11 cellular contexts compared by ENCODE assay signal in the genomic region with DNA sequence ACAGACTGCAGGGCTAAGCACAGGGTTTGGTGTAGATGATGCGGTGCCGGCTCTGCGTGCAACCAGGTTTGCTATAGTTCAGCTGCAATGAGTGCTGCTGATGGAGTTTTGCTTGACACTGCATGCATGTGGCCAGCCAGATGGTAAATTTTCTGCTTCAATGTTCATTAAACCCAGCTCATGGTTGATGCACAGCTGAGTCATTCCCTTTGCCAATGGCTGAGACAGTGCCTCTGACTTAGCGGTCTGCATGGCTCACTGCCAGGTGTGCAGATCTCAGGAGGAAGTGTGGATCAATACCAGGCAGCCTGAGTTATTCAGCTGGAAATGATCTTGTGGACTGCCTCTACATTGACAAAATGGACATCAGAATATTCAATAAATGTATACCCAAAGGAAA.
DNase-seq lines count a peak whose midpoint lies in the region; ATAC-seq, FAIRE-seq and TF ChIP-seq lines count a peak whose summit lies in the region.
"Had no signal": no experiment of that assay in that cellular context is flagged by ENCODE, and none has a peak within 500 bp of the region (broad histone marks: within the 10 kb centered on the region; RNA-seq: fewer than 3 reads in every experiment).

No MANE protein-coding gene starts in this region.

- H3K36me3 Mint-ChIP-seq in activated naive CD8-positive, alpha-beta T cell treated with anti-CD3 and anti-CD28 coated beads, Interleukin-2, amount 50 U/mL, for 24 hours (ENCODE audit: low read depth): no peaks in the 10 kb centered on the region

- H4K20me1 ChIP-seq in HepG2 (ENCODE audit: insufficient read depth, low read length): no peaks in the 10 kb centered on the region

- H3K4me3 ChIP-seq in HepG2 (replicated peaks in 1 of 3; ENCODE audit: insufficient read depth in 1 of 3, low read depth in 2 of 3, low read length in 3 of 3): no peak overlapping the region

- no peak overlapping the region for H3K4me2 ChIP-seq in HepG2 (ENCODE audit: low read depth, low read length)

- TF ChIP-seq CTCF in HepG2 (CRISPR knock-in tag; IDR thresholded peaks at IDR 0.05): no peak

- H3K4me1 Mint-ChIP-seq in activated naive CD8-positive, alpha-beta T cell treated with anti-CD3 and anti-CD28 coated beads, Interleukin-2, amount 50 U/mL, for 24 hours: no peaks in the 10 kb centered on the region
- H3K4me1 Mint-ChIP-seq: activated CD4-positive, alpha-beta T cell treated with anti-CD3 and anti-CD28 coated beads for 36 hours had no signal

- H3K27me3 ChIP-seq in HepG2 (ENCODE audit: control insufficient read depth in 1 of 2, insufficient read depth in 2 of 2, low read length in 2 of 2): no peaks in the 10 kb centered on the region

- peaks cover 6% of the 10 kb centered on the region for H3K9me3 Mint-ChIP-seq in activated naive CD8-positive, alpha-beta T cell treated with anti-CD3 and anti-CD28 coated beads, Interleukin-2, amount 50 U/mL, for 24 hours

- H3K4me3 Mint-ChIP-seq in activated naive CD8-positive, alpha-beta T cell treated with anti-CD3 and anti-CD28 coated beads, Interleukin-2, amount 50 U/mL, for 24 hours: no peak overlapping the region
- H3K4me3 Mint-ChIP-seq: activated CD4-positive, alpha-beta T cell treated with anti-CD3 and anti-CD28 coated beads for 36 hours; nephron had no signal

- no peaks in the 10 kb centered on the region for H3K36me3 ChIP-seq in HepG2 (replicated peaks in 1 of 2; ENCODE audit: control insufficient read depth in 1 of 2, insufficient read depth in 2 of 2, low read length in 2 of 2)

- H2AFZ ChIP-seq in HepG2 (ENCODE audit: low read length): no peak overlapping the region

- ATAC-seq in HG02759 (IDR thresholded peaks at IDR 0.05; ENCODE audit: unreplicated experiment) (peak; percentile 58), HepG2 (no peak)
- ATAC-seq in activated naive CD8-positive, alpha-beta T cell treated with anti-CD3 and anti-CD28 coated beads, Interleukin-2, amount 50 U/mL, for 24 hours: no peak
- ATAC-seq: activated CD4-positive, alpha-beta T cell treated with anti-CD3 and anti-CD28 coated beads for 36 hours had no signal

- no peaks in the 10 kb centered on the region for H3K79me2 ChIP-seq in HepG2 (ENCODE audit: insufficient read depth, low read length)

- TF ChIP-seq EP300 in HepG2 (IDR thresholded peaks at IDR 0.05; ENCODE audit: low read depth in 2 of 2, low read length in 2 of 2) (no peak), HepG2 (CRISPR knock-in tag; IDR thresholded peaks at IDR 0.05; ENCODE audit: borderline replicate concordance) (no peak)

- H3K27ac Mint-ChIP-seq in activated naive CD8-positive, alpha-beta T cell treated with anti-CD3 and anti-CD28 coated beads, Interleukin-2, amount 50 U/mL, for 24 hours: no peak overlapping the region
- H3K27ac Mint-ChIP-seq: activated CD4-positive, alpha-beta T cell treated with anti-CD3 and anti-CD28 coated beads for 36 hours; nephron had no signal

- 24% methylated on average over 3 of the region's 4 CpGs for WGBS in HepG2 (ENCODE audit: low lambda C conversion rate)

- no peak for FAIRE-seq in HepG2 (lab: Jason Lieb, UNC)

- TF ChIP-seq POLR2A in HepG2 (IDR thresholded peaks at IDR 0.05; ENCODE audit: insufficient read depth in 1 of 2, low read depth in 2 of 2, low read length in 2 of 2): no peak

- H3K9ac ChIP-seq in HepG2 (ENCODE audit: insufficient read depth, low read depth, low read length): no peak overlapping the region

- no TSS peak for BruUV-seq in HepG2 (replicated peaks; lab: Mats Ljungman, UMichigan)

- H3K9me3 ChIP-seq in HepG2 (ENCODE audit: low read length): peaks cover 94% of the 10 kb centered on the region

- no peaks in the 10 kb centered on the region for H3K4me1 ChIP-seq in HepG2 (ENCODE audit: insufficient read depth, low read length)

- H3K27ac ChIP-seq in HepG2 (ENCODE audit: extremely low read length, insufficient read depth, low read length): no peak overlapping the region

- no peaks in the 10 kb centered on the region for H3K27me3 Mint-ChIP-seq in activated naive CD8-positive, alpha-beta T cell treated with anti-CD3 and anti-CD28 coated beads, Interleukin-2, amount 50 U/mL, for 24 hours
- H3K27me3 Mint-ChIP-seq: activated CD4-positive, alpha-beta T cell treated with anti-CD3 and anti-CD28 coated beads for 36 hours had no signal

- DNase-seq in DMS53 treated with DMSO at 0.1 percent for 48 hours (lab: John Stamatoyannopoulos, UW; ENCODE audit: unreplicated experiment): peak; percentile 16
- DNase-seq in NCI-H69 (lab: John Stamatoyannopoulos, UW): peak; percentile 94
- DNase-seq in glomerular visceral epithelial cell (ENCODE audit: extremely low spot score): peak; percentile 99
- DNase-seq in activated naive CD8-positive, alpha-beta T cell treated with anti-CD3 and anti-CD28 coated beads, Interleukin-2, amount 50 U/mL, for 24 hours: no peak
- no peak for DNase-seq in HepG2 (ENCODE audit: low spot score)
- no peak for DNase-seq in activated CD8-positive, alpha-beta memory T cell treated with anti-CD3 and anti-CD28 coated beads for 24 hours
- no peak for DNase-seq in NCI-H524 (lab: John Stamatoyannopoulos, UW)
- DNase-seq: activated CD4-positive, alpha-beta T cell treated with anti-CD3 and anti-CD28 coated beads for 36 hours; head of caudate nucleus had no signal

- POLR2A ChIA-PET in HepG2 (lab: Yijun Ruan, JAX): no interaction called here

- in situ Hi-C loops in HepG2 (cut with HindIII; ENCODE audit: extremely low pct_ligation_motif_present, low pct_unique_long_range_greater_than_20kb): no loop called here

- TF ChIP-seq RAD21 in HepG2 (CRISPR knock-in tag; IDR thresholded peaks at IDR 0.05): no peak

- CTCF ChIA-PET in HepG2 (lab: Yijun Ruan, JAX; ENCODE audit: low intra/inter-chr PET ratio, low total read pairs): no interaction called here

- intact Hi-C loops in HepG2 (cut with micrococcal nuclease; ENCODE audit: unreplicated experiment): no loop called here

TF ChIP-seq in HepG2, 621 proteins besides CTCF, POLR2A, EP300 and RAD21 (continues in another document):
- no peak for TF ChIP-seq ZBTB7B (CRISPR knock-in tag; IDR thresholded peaks at IDR 0.05)
- TF ChIP-seq ZNF775 (CRISPR knock-in tag; IDR thresholded peaks at IDR 0.05; ENCODE audit: borderline replicate concordance): no peak
- TF ChIP-seq, protein P1, sequence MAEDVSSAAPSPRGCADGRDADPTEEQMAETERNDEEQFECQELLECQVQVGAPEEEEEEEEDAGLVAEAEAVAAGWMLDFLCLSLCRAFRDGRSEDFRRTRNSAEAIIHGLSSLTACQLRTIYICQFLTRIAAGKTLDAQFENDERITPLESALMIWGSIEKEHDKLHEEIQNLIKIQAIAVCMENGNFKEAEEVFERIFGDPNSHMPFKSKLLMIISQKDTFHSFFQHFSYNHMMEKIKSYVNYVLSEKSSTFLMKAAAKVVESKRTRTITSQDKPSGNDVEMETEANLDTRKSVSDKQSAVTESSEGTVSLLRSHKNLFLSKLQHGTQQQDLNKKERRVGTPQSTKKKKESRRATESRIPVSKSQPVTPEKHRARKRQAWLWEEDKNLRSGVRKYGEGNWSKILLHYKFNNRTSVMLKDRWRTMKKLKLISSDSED (CRISPR knock-in tag; IDR thresholded peaks at IDR 0.05): no peak
- TF ChIP-seq, protein P2, sequence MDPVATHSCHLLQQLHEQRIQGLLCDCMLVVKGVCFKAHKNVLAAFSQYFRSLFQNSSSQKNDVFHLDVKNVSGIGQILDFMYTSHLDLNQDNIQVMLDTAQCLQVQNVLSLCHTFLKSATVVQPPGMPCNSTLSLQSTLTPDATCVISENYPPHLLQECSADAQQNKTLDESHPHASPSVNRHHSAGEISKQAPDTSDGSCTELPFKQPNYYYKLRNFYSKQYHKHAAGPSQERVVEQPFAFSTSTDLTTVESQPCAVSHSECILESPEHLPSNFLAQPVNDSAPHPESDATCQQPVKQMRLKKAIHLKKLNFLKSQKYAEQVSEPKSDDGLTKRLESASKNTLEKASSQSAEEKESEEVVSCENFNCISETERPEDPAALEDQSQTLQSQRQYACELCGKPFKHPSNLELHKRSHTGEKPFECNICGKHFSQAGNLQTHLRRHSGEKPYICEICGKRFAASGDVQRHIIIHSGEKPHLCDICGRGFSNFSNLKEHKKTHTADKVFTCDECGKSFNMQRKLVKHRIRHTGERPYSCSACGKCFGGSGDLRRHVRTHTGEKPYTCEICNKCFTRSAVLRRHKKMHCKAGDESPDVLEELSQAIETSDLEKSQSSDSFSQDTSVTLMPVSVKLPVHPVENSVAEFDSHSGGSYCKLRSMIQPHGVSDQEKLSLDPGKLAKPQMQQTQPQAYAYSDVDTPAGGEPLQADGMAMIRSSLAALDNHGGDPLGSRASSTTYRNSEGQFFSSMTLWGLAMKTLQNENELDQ (CRISPR knock-in tag; IDR thresholded peaks at IDR 0.05; ENCODE audit: borderline replicate concordance): no peak
- TF ChIP-seq PTBP1 (IDR thresholded peaks at IDR 0.05; ENCODE audit: low read depth, low read length, poor library complexity, severe bottlenecking): no peak

Comparison
In these comparisons a context has a peak if more than half of its experiments do, and no peak if none do; other contexts are left out.
1. DNase-seq: peak in DMS53 treated with DMSO at 0.1 percent for 48 hours (single experiment), NCI-H69 (single experiment) and glomerular visceral epithelial cell (single experiment); none in activated naive CD8-positive, alpha-beta T cell treated with anti-CD3 and anti-CD28 coated beads, Interleukin-2, amount 50 U/mL, for 24 hours (single experiment), HepG2 (single experiment), activated CD8-positive, alpha-beta memory T cell treated with anti-CD3 and anti-CD28 coated beads for 24 hours (single experiment) and NCI-H524 (0 of 2).